8 cellular contexts compared by ENCODE assay signal in genomic region chr19:4051175-4052101, GRCh38. TPM values are rescaled to one million over a fixed set of nuclear protein-coding genes. Genes with fewer than 3 reads are reported as not detected.
DNase-seq lines count a peak whose midpoint lies in the region; TF ChIP-seq lines count a peak whose summit lies in the region.

No MANE protein-coding gene starts in this region.

- H3K27me3 ChIP-seq in esophagus squamous epithelium (no peaks in the 10 kb centered on the region), sigmoid colon (no peaks in the 10 kb centered on the region)

- DNase-seq in ELR (ENCODE audit: low read depth) = peak; percentile 88
- peak; percentile 88 for DNase-seq in RPMI7951 (ENCODE audit: low read depth)
- no peak for DNase-seq in esophagus squamous epithelium (lab: John Stamatoyannopoulos, UW)
- no peak for DNase-seq in sigmoid colon
- no peak for DNase-seq in ecto neural progenitor cell (ENCODE audit: low spot score)
- DNase-seq in dermis blood vessel endothelial cell = no peak
- DNase-seq in NCI-H2081 treated with DMSO at 0.1 percent for 48 hours (lab: John Stamatoyannopoulos, UW) = no peak
- DNase-seq in NCI-H2107 (lab: John Stamatoyannopoulos, UW) = no peak

- no peaks in the 10 kb centered on the region for H3K9me3 ChIP-seq in esophagus squamous epithelium
- no peaks in the 10 kb centered on the region for H3K9me3 ChIP-seq in sigmoid colon

- H3K27ac ChIP-seq in esophagus squamous epithelium (peak overlapping the region; percentile 78 to 89 (median 88)), sigmoid colon (peak overlapping the region; percentile 66 to 78 (median 72))

- H3K36me3 ChIP-seq in esophagus squamous epithelium = peaks cover 28 to 99% (median 37%) of the 10 kb centered on the region in 3 donors
- H3K36me3 ChIP-seq in sigmoid colon = peaks cover 32 to 75% (median 35%) of the 10 kb centered on the region in 4 donors

- no peak for TF ChIP-seq EP300 in sigmoid colon (IDR thresholded peaks at IDR 0.05)

- TF ChIP-seq CTCF in esophagus squamous epithelium (IDR thresholded peaks at IDR 0.05) (no peak), sigmoid colon (IDR thresholded peaks at IDR 0.05) (no peak)

- H3K4me3 ChIP-seq in esophagus squamous epithelium (peak overlapping the region in 3 of 4 donors; percentile 4 to 51 (median 22)), sigmoid colon (peak overlapping the region in 1 of 4 donors; percentile 14)

- peaks cover 37 to 87% (median 42%) of the 10 kb centered on the region in 3 donors for H3K4me1 ChIP-seq in esophagus squamous epithelium
- peaks cover 0 to 50% (median 42%) of the 10 kb centered on the region in 4 donors for H3K4me1 ChIP-seq in sigmoid colon

- WGBS in esophagus squamous epithelium, 2 donors = 39 to 55% methylated on average over 8 of the region's 15 CpGs
- WGBS in sigmoid colon, 2 donors = 23 to 71% methylated on average over 15 of the region's 15 CpGs

- TF ChIP-seq POLR2A in esophagus squamous epithelium (IDR thresholded peaks at IDR 0.05) (no peak), sigmoid colon (IDR thresholded peaks at IDR 0.05) (no peak)

- intact Hi-C loops in esophagus squamous epithelium (cut with DNase I) (loop anchor here (10.0 kb wide), 1 partner anchor 83 kb away; no protein-coding TSS in a partner anchor), sigmoid colon (cut with DNase I) (no loop called here)

RNA-seq across cellular contexts. Expression of gene ZBTB7A, which starts 15.3 kb away (rescaled TPM):
- total RNA-seq in RPMI7951 (2014; rRNA removed; shearing (Covaris generic)) = 4.3 and 10.2 TPM in 2 replicates
- total RNA-seq in esophagus squamous epithelium (100 to 1,000 TPM in 1 of 4 donors, 10 to 100 TPM in 3; 60.5 to 187 (median 81.2) TPM), sigmoid colon (10 to 100 TPM; 35.4 to 53.2 (median 44.8) TPM), dermis blood vessel endothelial cell (17.4 and 30.3 TPM in 2 replicates)
- 10 to 100 TPM; 22.8 to 39.1 (median 23.8) TPM for polyA plus RNA-seq in sigmoid colon

RNA-seq across cellular contexts. Expression of gene PIAS4, which starts 43.9 kb away (rescaled TPM):
- total RNA-seq in RPMI7951 (2014; rRNA removed; shearing (Covaris generic)) = 12.5 and 15.9 TPM in 2 replicates
- total RNA-seq in esophagus squamous epithelium (10 to 100 TPM; 11.4 to 15.1 (median 13.0) TPM), sigmoid colon (10 to 100 TPM; 16.5 to 29.9 (median 19.3) TPM), dermis blood vessel endothelial cell (22.0 and 27.2 TPM in 2 replicates)
- 10 to 100 TPM in 2 of 3 donors, 1 to 10 TPM in 1; 7.2 to 21.8 (median 15.0) TPM for polyA plus RNA-seq in sigmoid colon

Comparison
In these comparisons a context has a peak if more than half of its experiments do, and no peak if none do; other contexts are left out.
1. DNase-seq: peak in ELR (single experiment) and RPMI7951 (single experiment); none in esophagus squamous epithelium (single experiment), sigmoid colon (single experiment), ecto neural progenitor cell (single experiment), dermis blood vessel endothelial cell (single experiment), NCI-H2081 treated with DMSO at 0.1 percent for 48 hours (single experiment) and NCI-H2107 (single experiment).